ENCODE assay signal across 20 cellular contexts in the genomic region with DNA sequence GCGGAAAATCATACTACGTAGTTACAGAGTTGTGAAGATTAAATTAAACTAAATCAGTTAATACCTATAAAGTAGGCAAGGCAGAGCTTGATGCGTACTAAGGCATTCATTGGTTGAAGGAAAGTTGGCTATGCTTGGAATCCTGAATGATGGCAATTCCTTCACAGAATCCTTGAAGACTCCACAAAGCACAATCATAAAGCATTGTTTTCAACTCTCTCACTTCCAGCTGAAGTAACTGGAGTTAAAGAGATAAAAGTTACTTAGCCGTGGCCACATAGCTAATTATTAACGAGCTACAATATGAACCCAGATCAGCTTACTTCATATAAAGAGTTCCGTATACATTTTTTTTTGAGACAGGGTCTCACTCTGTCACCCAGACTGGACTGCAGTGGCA.
DNase-seq lines count a peak whose midpoint lies in the region; ATAC-seq, FAIRE-seq and TF ChIP-seq lines count a peak whose summit lies in the region.
"Had no signal": no experiment of that assay in that cellular context is flagged by ENCODE, and none has a peak within 500 bp of the region (broad histone marks: within the 10 kb centered on the region; RNA-seq: fewer than 3 reads in every experiment).

No MANE protein-coding gene starts in this region.

- no peak overlapping the region for H3K18ac ChIP-seq in mesendoderm (ENCODE audit: low read length)

- peaks cover 2% of the 10 kb centered on the region for H3K9me3 Mint-ChIP-seq in glutamatergic neuron (ENCODE audit: unreplicated experiment)
- H3K9me3 Mint-ChIP-seq: GM23338 had no signal

- H3K4me1 Mint-ChIP-seq in glutamatergic neuron (ENCODE audit: low read depth, unreplicated experiment) = peaks cover 15% of the 10 kb centered on the region
- H3K4me1 Mint-ChIP-seq: GM23338 had no signal

- no peak overlapping the region for H3K4me2 ChIP-seq in mesendoderm (ENCODE audit: low read length)
- H3K4me2 ChIP-seq: GM23338 had no signal

- no CpG with 5 or more reads among the region's 6 CpGs for WGBS in mesendoderm (ENCODE audit: extremely low coverage, insufficient coverage, low lambda C conversion rate)

- no peaks in the 10 kb centered on the region for H3K4me1 ChIP-seq in mesendoderm (ENCODE audit: control insufficient read depth, low read depth, low read length)
- no peaks in the 10 kb centered on the region for H3K4me1 ChIP-seq in upper lobe of right lung
- H3K4me1 ChIP-seq: BE2C had no signal

- no peak overlapping the region for H2BK15ac ChIP-seq in mesendoderm (replicated peaks; ENCODE audit: low read depth)

- H3K36me3 Mint-ChIP-seq in glutamatergic neuron (ENCODE audit: unreplicated experiment) = no peaks in the 10 kb centered on the region
- H3K36me3 Mint-ChIP-seq: CD8-positive, alpha-beta T cell had no signal

- H3K23ac ChIP-seq in mesendoderm (ENCODE audit: low read length) = no peak overlapping the region

- H3K27me3 ChIP-seq in kidney epithelial cell (ENCODE audit: control insufficient read depth, insufficient read depth, low read length) = no peaks in the 10 kb centered on the region
- H3K27me3 ChIP-seq in mesendoderm (ENCODE audit: insufficient read depth, low read length, poor library complexity) = no peaks in the 10 kb centered on the region
- no peaks in the 10 kb centered on the region for H3K27me3 ChIP-seq in upper lobe of right lung
- H3K27me3 ChIP-seq: BE2C had no signal

- no peak overlapping the region for H3K9ac ChIP-seq in mesendoderm (ENCODE audit: low read length)

- H3K27ac Mint-ChIP-seq in glutamatergic neuron (ENCODE audit: unreplicated experiment) = no peak overlapping the region
- H3K27ac Mint-ChIP-seq: CD8-positive, alpha-beta T cell; GM23338 had no signal

- H2BK5ac ChIP-seq in mesendoderm (ENCODE audit: low read length) = no peak overlapping the region

- H3K27me3 Mint-ChIP-seq in glutamatergic neuron (ENCODE audit: unreplicated experiment) = no peaks in the 10 kb centered on the region

- no peak for FAIRE-seq in D721Med (lab: Jason Lieb, UNC)
- FAIRE-seq: A204.1, G401.6, GM12892 had no signal

- intact Hi-C loops in upper lobe of right lung (cut with DNase I) = no loop called here

- no peak overlapping the region for H4K5ac ChIP-seq in mesendoderm (ENCODE audit: low read length)

- H3K79me1 ChIP-seq in mesendoderm (ENCODE audit: low read length) = no peaks in the 10 kb centered on the region

- no peak overlapping the region for H4K8ac ChIP-seq in mesendoderm (ENCODE audit: low read depth, low read length)

- H3K9me3 ChIP-seq in upper lobe of right lung = no peaks in the 10 kb centered on the region
- H3K9me3 ChIP-seq: BE2C had no signal

- no peak overlapping the region for H3K4ac ChIP-seq in mesendoderm (ENCODE audit: low read depth, low read length)

- H3K36me3 ChIP-seq in kidney epithelial cell (ENCODE audit: control insufficient read depth, insufficient read depth, low read length) = no peaks in the 10 kb centered on the region
- no peaks in the 10 kb centered on the region for H3K36me3 ChIP-seq in mesendoderm (ENCODE audit: control insufficient read depth, insufficient read depth, low read length)
- no peaks in the 10 kb centered on the region for H3K36me3 ChIP-seq in upper lobe of right lung
- H3K36me3 ChIP-seq: BE2C had no signal

- no peak overlapping the region for H3K4me3 ChIP-seq in kidney epithelial cell (ENCODE audit: low read depth, low read length)
- H3K4me3 ChIP-seq in mesendoderm (ENCODE audit: low read length) = no peak overlapping the region
- H3K4me3 ChIP-seq in upper lobe of right lung = no peak overlapping the region
- H3K4me3 ChIP-seq: GM23338 had no signal

- H2AK5ac ChIP-seq in mesendoderm (ENCODE audit: low read length) = no peak overlapping the region

- H3K56ac ChIP-seq in mesendoderm (ENCODE audit: low read length) = no peak overlapping the region

- ATAC-seq in upper lobe of right lung = no peak
- ATAC-seq: CD8-positive, alpha-beta T cell; GM23338 had no signal

- H3K4me3 Mint-ChIP-seq in glutamatergic neuron (ENCODE audit: unreplicated experiment) = no peak overlapping the region
- H3K4me3 Mint-ChIP-seq: CD8-positive, alpha-beta T cell; GM23338 had no signal

- no peaks in the 10 kb centered on the region for H3K79me2 ChIP-seq in mesendoderm (ENCODE audit: control insufficient read depth, insufficient read depth, low read length)

- H3K27ac ChIP-seq in mesendoderm (ENCODE audit: low read depth, low read length) (no peak overlapping the region), upper lobe of right lung (no peak overlapping the region)
- H3K27ac ChIP-seq: C4-2B, HL-60 had no signal

- DNase-seq in DMS53 (lab: John Stamatoyannopoulos, UW) (peak; percentile 37), kidney epithelial cell (ENCODE audit: low read depth) (peak; percentile 68), mesendoderm (peak; percentile 27), D721Med (ENCODE audit: insufficient read length, low spot score) (no peak), glutamatergic neuron (no peak), upper lobe of right lung (no peak)
- no peak for DNase-seq in activated CD8-positive, alpha-beta memory T cell treated with anti-CD3 and anti-CD28 coated beads for 24 hours
- DNase-seq: BE2C; CD8-positive, alpha-beta T cell; COR-L47; DMS 273 treated with DMSO at 0.1 percent for 48 hours; DMS79 treated with DMSO at 0.1 percent for 48 hours; EL; H7 had no signal

- no peak overlapping the region for H2BK120ac ChIP-seq in mesendoderm (ENCODE audit: low read depth, low read length)

- TF ChIP-seq CTCF in kidney epithelial cell (IDR thresholded peaks at IDR 0.05; ENCODE audit: insufficient read depth, low read length, poor library complexity, severe bottlenecking) (no peak), D721Med (IDR thresholded peaks at IDR 0.05; ENCODE audit: insufficient read depth, missing control alignments) (no peak), glutamatergic neuron (IDR thresholded peaks at IDR 0.05; ENCODE audit: partially characterized antibody, unreplicated experiment) (no peak), upper lobe of right lung (IDR thresholded peaks at IDR 0.05) (no peak)

Comparison
In these comparisons a context has a peak if more than half of its experiments do, and no peak if none do; other contexts are left out.
1. DNase-seq: peak in DMS53 (single experiment), kidney epithelial cell (single experiment) and mesendoderm (single experiment); none in D721Med (single experiment), glutamatergic neuron (single experiment), upper lobe of right lung (single experiment) and activated CD8-positive, alpha-beta memory T cell treated with anti-CD3 and anti-CD28 coated beads for 24 hours (single experiment).